In the genomic region with DNA sequence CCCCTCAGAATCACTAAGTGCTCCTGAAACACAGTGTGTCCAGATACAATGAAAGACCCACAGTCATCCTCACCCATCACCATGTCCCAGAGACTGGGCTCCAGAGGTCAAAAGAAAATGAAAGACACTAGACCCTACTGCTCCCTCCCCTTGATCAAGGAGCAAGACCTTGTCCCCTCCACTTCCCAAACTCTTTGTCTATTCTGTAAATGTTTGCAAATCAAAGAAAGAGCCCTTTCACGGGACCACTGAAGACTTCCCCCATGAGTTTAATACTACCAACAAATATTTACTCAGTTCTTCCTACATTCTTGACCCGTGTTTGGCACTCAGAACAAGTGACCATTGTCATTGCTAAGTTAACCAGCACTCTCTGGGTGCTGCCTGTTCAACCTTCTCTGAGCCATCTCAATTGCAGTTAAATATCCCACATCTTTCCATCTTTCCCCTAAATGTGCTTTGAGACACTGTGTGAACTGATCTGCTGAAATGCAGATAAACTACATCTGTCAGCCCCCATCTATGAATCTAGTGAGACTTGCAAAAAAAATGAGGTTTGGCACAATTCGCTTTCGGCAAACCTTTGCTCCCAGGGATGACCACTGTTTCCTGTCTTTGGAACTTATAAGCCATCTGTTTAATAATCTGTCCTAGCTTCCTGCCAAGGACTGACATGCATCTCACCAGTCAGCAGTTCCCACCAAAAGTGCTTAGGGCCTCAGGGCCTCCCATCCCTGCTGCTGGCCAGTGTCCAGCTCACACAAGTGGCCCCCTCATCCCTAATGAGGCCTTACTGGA, we compare ENCODE assay signal across 15 cellular contexts.
DNase-seq lines count a peak whose midpoint lies in the region; ATAC-seq and TF ChIP-seq lines count a peak whose summit lies in the region.
"Had no signal": no experiment of that assay in that cellular context is flagged by ENCODE, and none has a peak within 500 bp of the region (broad histone marks: within the 10 kb centered on the region; RNA-seq: fewer than 3 reads in every experiment).

No MANE protein-coding gene starts in this region.

- peaks cover 36% of the 10 kb centered on the region for H3K36me3 ChIP-seq in IMR-90 (ENCODE audit: control insufficient read depth, insufficient read depth, low read length)
- no peaks in the 10 kb centered on the region for H3K36me3 ChIP-seq in left ventricle myocardium inferior

- H2AFZ ChIP-seq in IMR-90 (replicated peaks; ENCODE audit: low read length, poor library complexity): peak overlapping the region; percentile 37

- H4K20me1 ChIP-seq in IMR-90 (ENCODE audit: insufficient read depth, low read length): no peaks in the 10 kb centered on the region

- no peak for TF ChIP-seq CTCF in IMR-90 (conservative IDR thresholded peaks at IDR 0.05; ENCODE audit: low read depth, low read length)
- TF ChIP-seq CTCF in left ventricle myocardium inferior (IDR thresholded peaks at IDR 0.05; ENCODE audit: borderline replicate concordance): no peak

- CTCF ChIA-PET in IMR-90 (lab: Yijun Ruan, JAX): interaction anchor here (1.9 kb wide), 1 partner anchor 23 kb away, joined by 4 read pairs; no protein-coding TSS in a partner anchor

- peak overlapping the region; percentile 62 for H3K4ac ChIP-seq in IMR-90 (ENCODE audit: low read depth, low read length)

- no peak for TF ChIP-seq RAD21 in IMR-90 (IDR thresholded peaks at IDR 0.05; ENCODE audit: low read length)

- H3K9ac ChIP-seq in IMR-90 (ENCODE audit: low read depth, low read length): no peak overlapping the region

- H3K14ac ChIP-seq in IMR-90 (replicated peaks; ENCODE audit: low read depth, low read length): peak overlapping the region; percentile 76

- H3K4me2 ChIP-seq in IMR-90 (ENCODE audit: low read depth, low read length): no peak overlapping the region

- no TSS peak for BruUV-seq in IMR-90 (replicated peaks; lab: Mats Ljungman, UMichigan)

- no peak for TF ChIP-seq POLR2A in IMR-90 (IDR thresholded peaks at IDR 0.05; ENCODE audit: low read depth, low read length)

- WGBS in IMR-90 (ENCODE audit: extremely low coverage in 2 of 2, insufficient read length in 1 of 2), 2 experiments: 27% methylated on average over 2 of the region's 4 CpGs; no CpG with 5 or more reads in 1 of the 2 experiments

- POLR2A ChIA-PET in IMR-90 (lab: Charles Lee; ENCODE audit: unreplicated experiment): no interaction called here

- H4K8ac ChIP-seq in IMR-90 (ENCODE audit: low read depth in 2 of 2, low read length in 2 of 2): peak overlapping the region in 1 of 2 experiments; percentile 70; a peak in 1 of 4 replicates

- H3K27ac ChIP-seq in IMR-90 (ENCODE audit: insufficient read depth, low read length) (peak overlapping the region; percentile 41; the same call in 1 of the 2 replicates), left ventricle myocardium inferior (replicated peaks) (peak overlapping the region; percentile 2)

- peak overlapping the region; percentile 85 for H3K18ac ChIP-seq in IMR-90 (ENCODE audit: low read depth, low read length)

- peaks cover 25% of the 10 kb centered on the region for H3K4me1 ChIP-seq in IMR-90 (ENCODE audit: control insufficient read depth, insufficient read depth, low read length)
- peaks cover 45% of the 10 kb centered on the region for H3K4me1 ChIP-seq in left ventricle myocardium inferior

- ATAC-seq in IMR-90 (ENCODE audit: low read depth) (peak; percentile 16; the same call in 1 of the 2 replicates), sciatic nerve (peak; percentile 25), HG02973 (IDR thresholded peaks at IDR 0.05; ENCODE audit: unreplicated experiment) (no peak), HG03460 (IDR thresholded peaks at IDR 0.05; ENCODE audit: unreplicated experiment) (no peak)
- ATAC-seq: activated CD8-positive, alpha-beta T cell treated with anti-CD3 and anti-CD28 coated beads, Interleukin-2, amount 10 ng/mL, durations not matched to agents 7 days and 5 days; K562 had no signal

- peak overlapping the region; percentile 30 for H4K5ac ChIP-seq in IMR-90 (ENCODE audit: low read depth, low read length)

- intact Hi-C loops in IMR-90 (cut with micrococcal nuclease): no loop called here
- intact Hi-C loops in left ventricle myocardium inferior (cut with micrococcal nuclease): no loop called here
- intact Hi-C loops in sciatic nerve (cut with DNase I): no loop called here

- H2BK120ac ChIP-seq in IMR-90 (ENCODE audit: low read depth, low read length): peak overlapping the region; percentile 65

- in situ Hi-C loops in IMR-90 (cut with MboI; ENCODE audit: low sequenced_read_pairs): no loop called here

- H2AK9ac ChIP-seq in IMR-90 (replicated peaks; ENCODE audit: low read depth, low read length, poor library complexity): no peak overlapping the region

- DNase-seq in IMR-90 (peak; percentile 85), amniotic epithelial cell (ENCODE audit: low read depth) (peak; percentile 75), left ventricle myocardium inferior (peak; percentile 21), sciatic nerve (ENCODE audit: low spot score) (no peak), NCI-H1436 (lab: John Stamatoyannopoulos, UW) (no peak)
- DNase-seq in activated effector memory CD4-positive, alpha-beta T cell treated with Interleukin-2 at 50 U/mL for 16 hours: no peak
- DNase-seq: activated CD8-positive, alpha-beta T cell treated with anti-CD3 and anti-CD28 coated beads, Interleukin-2, amount 10 ng/mL, durations not matched to agents 7 days and 5 days; activated gamma-delta T cell treated with Interleukin-2 at 50 U/mL for 16 hours; central memory CD4-positive, alpha-beta T cell; NCI-H1694; occipital lobe had no signal

- peak overlapping the region; percentile 45 for H2BK5ac ChIP-seq in IMR-90 (ENCODE audit: low read depth, low read length, poor library complexity, severe bottlenecking)

- H2BK20ac ChIP-seq in IMR-90 (ENCODE audit: low read depth, low read length): peak overlapping the region; percentile 48; the same call in 1 of the 2 replicates

- H2AK5ac ChIP-seq in IMR-90 (ENCODE audit: low read depth, low read length): peak overlapping the region; percentile 40; the same call in 1 of the 2 replicates

- H3K9me3 ChIP-seq in IMR-90 (ENCODE audit: control insufficient read depth, insufficient read depth, low read length) (no peaks in the 10 kb centered on the region), left ventricle myocardium inferior (replicated peaks) (no peaks in the 10 kb centered on the region)

- H3K4me3 ChIP-seq in IMR-90 (ENCODE audit: insufficient read depth, low read depth, low read length): no peak overlapping the region
- no peak overlapping the region for H3K4me3 ChIP-seq in left ventricle myocardium inferior
- H3K4me3 ChIP-seq: K562, lung had no signal

- H4K91ac ChIP-seq in IMR-90 (ENCODE audit: insufficient read depth, low read depth, low read length): 0 out of 2 replicates have a peak overlapping the region, but pooled peaks have one; percentile 35

- H3K79me1 ChIP-seq in IMR-90 (ENCODE audit: low read depth in 1 of 2, low read length in 2 of 2): peaks cover 0 to 52% of the 10 kb centered on the region in 2 experiments; a peak in 2 of 4 replicates

- H2BK15ac ChIP-seq in IMR-90 (ENCODE audit: low read depth, low read length): peak overlapping the region; percentile 43; the same call in 1 of the 3 replicates

- dilution Hi-C loops in IMR-90 (cut with HindIII; ENCODE audit: low sequenced_read_pairs, unreplicated experiment): no loop called here

- peak overlapping the region; percentile 18; the same call in 1 of the 2 replicates for H3K23ac ChIP-seq in IMR-90 (ENCODE audit: low read depth, low read length)

- H3K27me3 ChIP-seq in IMR-90 (ENCODE audit: control insufficient read depth, insufficient read depth, low read length) (no peaks in the 10 kb centered on the region), left ventricle myocardium inferior (ENCODE audit: low read depth) (no peaks in the 10 kb centered on the region)

- H3K9me1 ChIP-seq in IMR-90 (ENCODE audit: insufficient read depth, low read length): peaks cover 36% of the 10 kb centered on the region

- H3K56ac ChIP-seq in IMR-90 (ENCODE audit: extremely low read depth, insufficient read depth, low read length): no peak overlapping the region

TF ChIP-seq in IMR-90, 13 proteins besides CTCF, POLR2A, EP300 and RAD21:
- TF ChIP-seq, protein P1, sequence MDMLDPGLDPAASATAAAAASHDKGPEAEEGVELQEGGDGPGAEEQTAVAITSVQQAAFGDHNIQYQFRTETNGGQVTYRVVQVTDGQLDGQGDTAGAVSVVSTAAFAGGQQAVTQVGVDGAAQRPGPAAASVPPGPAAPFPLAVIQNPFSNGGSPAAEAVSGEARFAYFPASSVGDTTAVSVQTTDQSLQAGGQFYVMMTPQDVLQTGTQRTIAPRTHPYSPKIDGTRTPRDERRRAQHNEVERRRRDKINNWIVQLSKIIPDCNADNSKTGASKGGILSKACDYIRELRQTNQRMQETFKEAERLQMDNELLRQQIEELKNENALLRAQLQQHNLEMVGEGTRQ (IDR thresholded peaks at IDR 0.05; ENCODE audit: low read depth, low read length): no peak
- 0 out of 2 replicates have a peak, but pooled peaks have one; percentile 35 for TF ChIP-seq MAFK (IDR thresholded peaks at IDR 0.05; ENCODE audit: low read depth, low read length)
TF ChIP-seq in IMR-90: peak in this region for 1.

Comparison
In these comparisons a context has a peak if more than half of its experiments do, and no peak if none do; other contexts are left out.
1. ATAC-seq: peak in IMR-90 (single experiment) and sciatic nerve (single experiment); none in HG02973 (single experiment) and HG03460 (single experiment).
2. DNase-seq: peak in IMR-90 (single experiment), amniotic epithelial cell (single experiment) and left ventricle myocardium inferior (single experiment); none in sciatic nerve (single experiment), NCI-H1436 (single experiment) and activated effector memory CD4-positive, alpha-beta T cell treated with Interleukin-2 at 50 U/mL for 16 hours (single experiment).